9 cellular contexts compared by ENCODE assay signal in the genomic region with DNA sequence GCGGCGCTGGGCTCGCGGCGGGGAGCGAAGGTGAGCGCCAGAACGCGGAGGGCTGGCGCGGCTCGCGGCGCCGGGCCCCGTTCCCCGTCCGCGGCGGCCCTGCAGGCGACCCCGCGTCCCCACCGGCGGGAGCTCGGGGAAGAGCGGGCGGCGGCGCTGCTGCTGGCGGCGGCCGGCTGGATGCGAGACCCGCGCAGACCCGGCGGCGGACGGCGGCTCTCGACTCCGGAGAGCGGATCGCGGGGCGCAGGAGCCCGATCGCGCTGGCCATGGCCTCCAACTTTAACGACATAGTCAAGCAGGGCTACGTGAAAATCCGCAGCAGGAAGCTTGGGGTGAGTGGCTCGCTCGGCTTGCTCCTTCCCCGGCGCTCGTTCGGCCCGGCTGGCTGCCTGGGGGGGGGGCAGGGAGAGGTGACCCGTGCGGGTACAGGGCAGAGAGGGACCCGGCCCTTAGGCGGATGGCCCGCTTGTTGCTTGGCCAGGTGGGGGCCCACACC. TPM values are rescaled to one million over a fixed set of nuclear protein-coding genes. Genes with fewer than 3 reads are reported as not detected.
DNase-seq lines count a peak whose midpoint lies in the region; ATAC-seq and TF ChIP-seq lines count a peak whose summit lies in the region.
"Had no signal": no experiment of that assay in that cellular context is flagged by ENCODE, and none has a peak within 500 bp of the region (broad histone marks: within the 10 kb centered on the region; RNA-seq: fewer than 3 reads in every experiment).

No MANE protein-coding gene starts in this region.

- DNase-seq in AG10803 (ENCODE audit: low read depth) (peak; percentile 26), HuH-7.5 (ENCODE audit: low spot score) (peak; percentile 17), dorsolateral prefrontal cortex (peak in 3 of 10 donors; percentile 36 to 45 (median 40)), lung microvascular endothelial cell (ENCODE audit: low read depth in 2 of 2) (peak; percentile 1 to 30)

- intact Hi-C loops in dorsolateral prefrontal cortex (cut with DNase I) = loop anchor here in 1 of 2 donors (10.0 kb wide), 1 partner anchor 684 kb away; no protein-coding TSS in a partner anchor

- H3K27ac ChIP-seq in dorsolateral prefrontal cortex = peak overlapping the region in 50 of 59 donors; percentile 2 to 84 (median 72)

- H3K4me3 ChIP-seq in AG10803 (ENCODE audit: low read length) = peak overlapping the region; percentile 66
- H3K4me3 ChIP-seq in dorsolateral prefrontal cortex = peak overlapping the region; percentile 47 to 82 (median 68)

- ATAC-seq in HG03196 (IDR thresholded peaks at IDR 0.05; ENCODE audit: unreplicated experiment) (no peak), HG02588 (IDR thresholded peaks at IDR 0.05; ENCODE audit: unreplicated experiment) (no peak), HG02763 (IDR thresholded peaks at IDR 0.05; ENCODE audit: unreplicated experiment) (no peak), HG02970 (IDR thresholded peaks at IDR 0.05; ENCODE audit: low FRiP score, unreplicated experiment) (no peak)

- TF ChIP-seq CTCF in AG10803 (conservative IDR thresholded peaks at IDR 0.05; ENCODE audit: low read length) (no peak), dorsolateral prefrontal cortex (IDR thresholded peaks at IDR 0.05 in 54 of 56, conservative IDR thresholded peaks at IDR 0.05 in 2 of 56; ENCODE audit: low read depth in 1 of 56, partially characterized antibody in 56 of 56) (no peak)

- peaks cover 0 to 11% (median 0%) of the 10 kb centered on the region in 45 donors for H3K27me3 ChIP-seq in dorsolateral prefrontal cortex

RNA-seq across cellular contexts. Expression of a gene that starts 0.3 kb away (rescaled TPM):
- total RNA-seq in dorsolateral prefrontal cortex (10 to 100 TPM; 12.6 to 78.6 (median 41.6) TPM), lung microvascular endothelial cell (under 0.01 and 0.20 TPM in 2 replicates)
- total RNA-seq: activated CD8-positive, alpha-beta memory T cell treated with anti-CD3 and anti-CD28 coated beads for 36 hours had no signal

Comparison
In these comparisons a context has a peak if more than half of its experiments do, and no peak if none do; other contexts are left out.
1. RNA of a gene that starts 0.3 kb away (total RNA-seq): 12.6 to 78.6 TPM in dorsolateral prefrontal cortex; under 0.01 to 0.20 TPM in lung microvascular endothelial cell; every median in the first group is over 10 times any median in the second.